ENCODE assay signal across 8 cellular contexts in the genomic region with DNA sequence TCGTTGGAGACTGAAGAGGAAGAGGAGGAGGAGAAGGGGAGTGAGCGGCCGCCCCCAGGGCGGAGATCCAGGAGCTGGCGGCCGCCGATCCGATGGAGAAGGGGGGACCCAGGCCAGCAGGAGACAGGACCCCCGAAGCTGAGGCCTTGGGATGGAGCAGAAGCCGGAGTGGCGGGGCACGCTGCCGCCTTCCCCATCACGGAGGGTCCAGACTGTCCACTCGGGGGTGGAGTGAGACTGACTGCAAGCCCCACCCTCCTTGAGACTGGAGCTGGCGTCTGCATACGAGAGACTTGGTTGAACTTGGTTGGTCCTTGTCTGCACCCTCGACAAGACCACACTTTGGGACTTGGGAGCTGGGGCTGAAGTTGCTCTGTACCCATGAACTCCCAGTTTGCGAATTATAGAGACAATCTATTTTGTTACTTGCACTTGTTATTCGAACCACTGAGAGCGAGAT. TPM values are rescaled to one million over a fixed set of nuclear protein-coding genes. Genes with fewer than 3 reads are reported as not detected.
DNase-seq lines count a peak whose midpoint lies in the region; ATAC-seq lines count a peak whose summit lies in the region.

No MANE protein-coding gene starts in this region.

- peak overlapping the region; percentile 89 for H3K27ac Mint-ChIP-seq in activated T-helper 1 cell treated with anti-CD3 and anti-CD28 coated beads, Interleukin-12 subunit alpha, Interleukin-12 subunit beta, Interleukin-2, Interleukin-4 antibody, amounts not matched to agents 30 ng/mL and 10 ng/mL and 1 ng/mL, durations not matched to agents 14 hours and 24 hours and 36 hours

- DNase-seq in stimulated activated naive CD4-positive, alpha-beta T cell (lab: John Stamatoyannopoulos, UW), result peak in 4 of 6 experiments; percentile 12 to 47 (median 24)
- no peak for DNase-seq in stimulated activated naive CD4-positive, alpha-beta T cell treated with Interleukin-2 at 50 U/mL for 16 hours (lab: John Stamatoyannopoulos, UW)
- peak; percentile 32 for DNase-seq in activated T-helper 1 cell treated with anti-CD3 and anti-CD28 coated beads, Interleukin-12 subunit alpha, Interleukin-12 subunit beta, Interleukin-2, Interleukin-4 antibody, amounts not matched to agents 30 ng/mL and 10 ng/mL and 1 ng/mL, durations not matched to agents 14 hours and 24 hours and 36 hours (ENCODE audit: low spot score)
- DNase-seq in globus pallidus (ENCODE audit: low spot score), result peak; percentile 41
- DNase-seq in pons (ENCODE audit: low spot score), result peak; percentile 25
- no peak for DNase-seq in SIG-M5 (lab: John Stamatoyannopoulos, UW)

- no peaks in the 10 kb centered on the region for H3K27me3 Mint-ChIP-seq in activated T-helper 1 cell treated with anti-CD3 and anti-CD28 coated beads, Interleukin-12 subunit alpha, Interleukin-12 subunit beta, Interleukin-2, Interleukin-4 antibody, amounts not matched to agents 30 ng/mL and 10 ng/mL and 1 ng/mL, durations not matched to agents 14 hours and 24 hours and 36 hours (ENCODE audit: insufficient read depth)

- H3K36me3 Mint-ChIP-seq in activated T-helper 1 cell treated with anti-CD3 and anti-CD28 coated beads, Interleukin-12 subunit alpha, Interleukin-12 subunit beta, Interleukin-2, Interleukin-4 antibody, amounts not matched to agents 30 ng/mL and 10 ng/mL and 1 ng/mL, durations not matched to agents 14 hours and 24 hours and 36 hours (ENCODE audit: low read depth), result peaks cover 23% of the 10 kb centered on the region

- H3K9me3 Mint-ChIP-seq in activated T-helper 1 cell treated with anti-CD3 and anti-CD28 coated beads, Interleukin-12 subunit alpha, Interleukin-12 subunit beta, Interleukin-2, Interleukin-4 antibody, amounts not matched to agents 30 ng/mL and 10 ng/mL and 1 ng/mL, durations not matched to agents 14 hours and 24 hours and 36 hours, result no peaks in the 10 kb centered on the region

- intact Hi-C loops in activated T-helper 1 cell treated with anti-CD3 and anti-CD28 coated beads, Interleukin-12 subunit alpha, Interleukin-12 subunit beta, Interleukin-2, Interleukin-4 antibody, amounts not matched to agents 30 ng/mL and 10 ng/mL and 1 ng/mL, durations not matched to agents 14 hours and 24 hours and 36 hours (cut with micrococcal nuclease), result loop anchor here (5.0 to 10.0 kb wide), 3 partner anchors 267 to 560 kb away; partner anchors contain the start of genes SGTA, SLC39A3 and THOP1

- H3K4me3 Mint-ChIP-seq in activated T-helper 1 cell treated with anti-CD3 and anti-CD28 coated beads, Interleukin-12 subunit alpha, Interleukin-12 subunit beta, Interleukin-2, Interleukin-4 antibody, amounts not matched to agents 30 ng/mL and 10 ng/mL and 1 ng/mL, durations not matched to agents 14 hours and 24 hours and 36 hours, result peak overlapping the region; percentile 93

- peaks cover 16% of the 10 kb centered on the region for H3K4me1 Mint-ChIP-seq in activated T-helper 1 cell treated with anti-CD3 and anti-CD28 coated beads, Interleukin-12 subunit alpha, Interleukin-12 subunit beta, Interleukin-2, Interleukin-4 antibody, amounts not matched to agents 30 ng/mL and 10 ng/mL and 1 ng/mL, durations not matched to agents 14 hours and 24 hours and 36 hours (ENCODE audit: low read depth)

- ATAC-seq in GM21381 (IDR thresholded peaks at IDR 0.05; ENCODE audit: unreplicated experiment), result no peak
- no peak for ATAC-seq in GM19023 (IDR thresholded peaks at IDR 0.05; ENCODE audit: unreplicated experiment)

RNA-seq across cellular contexts. Expression of gene GADD45B, which starts 1.8 kb away (rescaled TPM):
- total RNA-seq in activated T-helper 1 cell treated with anti-CD3 and anti-CD28 coated beads, Interleukin-12 subunit alpha, Interleukin-12 subunit beta, Interleukin-2, Interleukin-4 antibody, amounts not matched to agents 30 ng/mL and 10 ng/mL and 1 ng/mL, durations not matched to agents 14 hours and 24 hours and 36 hours, result 129 and 132 TPM in 2 replicates

RNA-seq across cellular contexts. Expression of gene LMNB2, which starts 21.0 kb away (rescaled TPM):
- total RNA-seq in activated T-helper 1 cell treated with anti-CD3 and anti-CD28 coated beads, Interleukin-12 subunit alpha, Interleukin-12 subunit beta, Interleukin-2, Interleukin-4 antibody, amounts not matched to agents 30 ng/mL and 10 ng/mL and 1 ng/mL, durations not matched to agents 14 hours and 24 hours and 36 hours, result 109 and 116 TPM in 2 replicates

RNA-seq across cellular contexts. Expression of gene TIMM13, which starts 50.4 kb away (rescaled TPM):
- 178 and 185 TPM in 2 replicates for total RNA-seq in activated T-helper 1 cell treated with anti-CD3 and anti-CD28 coated beads, Interleukin-12 subunit alpha, Interleukin-12 subunit beta, Interleukin-2, Interleukin-4 antibody, amounts not matched to agents 30 ng/mL and 10 ng/mL and 1 ng/mL, durations not matched to agents 14 hours and 24 hours and 36 hours

Comparison
In these comparisons a context has a peak if more than half of its experiments do, and no peak if none do; other contexts are left out.
1. DNase-seq: peak in stimulated activated naive CD4-positive, alpha-beta T cell (4 of 6), activated T-helper 1 cell treated with anti-CD3 and anti-CD28 coated beads, Interleukin-12 subunit alpha, Interleukin-12 subunit beta, Interleukin-2, Interleukin-4 antibody, amounts not matched to agents 30 ng/mL and 10 ng/mL and 1 ng/mL, durations not matched to agents 14 hours and 24 hours and 36 hours (single experiment), globus pallidus (single experiment) and pons (single experiment); none in stimulated activated naive CD4-positive, alpha-beta T cell treated with Interleukin-2 at 50 U/mL for 16 hours (single experiment) and SIG-M5 (single experiment).